ENCODE assay signal across 38 cellular contexts in the genomic region with DNA sequence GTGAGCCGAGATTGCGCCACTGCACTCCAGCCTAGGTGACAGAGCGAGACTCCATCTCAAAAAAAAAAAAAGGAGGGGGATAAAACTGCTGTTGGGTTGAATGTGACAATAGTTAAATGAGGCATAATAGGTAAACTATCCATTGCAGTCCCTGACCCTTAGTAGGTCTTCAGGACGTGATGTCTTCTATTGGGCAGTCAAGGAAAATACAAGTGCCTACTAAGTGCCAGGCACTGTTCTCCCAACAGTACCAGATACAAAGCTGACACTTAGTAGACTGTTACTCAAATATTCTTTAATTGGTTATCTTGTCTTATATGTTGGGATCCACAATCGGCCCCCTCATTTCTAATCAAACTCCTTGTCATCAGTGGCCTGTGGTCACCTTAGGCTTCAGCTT. TPM values are rescaled to one million over a fixed set of nuclear protein-coding genes. Genes with fewer than 3 reads are reported as not detected.
"Had no signal": no experiment of that assay in that cellular context is flagged by ENCODE, and none has a peak within 500 bp of the region (broad histone marks: within the 10 kb centered on the region; RNA-seq: fewer than 3 reads in every experiment).

No MANE protein-coding gene starts in this region.

- H3K27ac ChIP-seq: adrenal gland, ascending aorta, body of pancreas, brain microvascular endothelial cell, breast epithelium, cardiac muscle cell had no signal

- H3K36me3 Mint-ChIP-seq: activated naive CD4-positive, alpha-beta T cell treated with anti-CD3 and anti-CD28 coated beads, Interleukin-2, amount 10 ng/mL, durations not matched to agents 7 days and 5 days; activated naive CD4-positive, alpha-beta T cell treated with anti-CD3 and anti-CD28 coated beads, Interleukin-2, amount 50 U/mL, for 24 hours; activated naive CD4-positive, alpha-beta T cell treated with anti-CD3 and anti-CD28 coated beads, Interleukin-2, amount 50 U/mL, for 72 hours; activated naive CD8-positive, alpha-beta T cell; activated naive CD8-positive, alpha-beta T cell treated with anti-CD3 and anti-CD28 coated beads for 36 hours; activated naive CD8-positive, alpha-beta T cell treated with anti-CD3 and anti-CD28 coated beads, Interleukin-2, amount 10 ng/mL, durations not matched to agents 7 days and 5 days; brain had no signal

- H3K4me3 Mint-ChIP-seq: activated naive CD4-positive, alpha-beta T cell treated with anti-CD3 and anti-CD28 coated beads for 36 hours; activated naive CD4-positive, alpha-beta T cell treated with anti-CD3 and anti-CD28 coated beads, Interleukin-2, amount 10 ng/mL, durations not matched to agents 7 days and 5 days; activated naive CD4-positive, alpha-beta T cell treated with anti-CD3 and anti-CD28 coated beads, Interleukin-2, amount 50 U/mL, for 24 hours; activated naive CD8-positive, alpha-beta T cell; activated naive CD8-positive, alpha-beta T cell treated with anti-CD3 and anti-CD28 coated beads for 36 hours; activated naive CD8-positive, alpha-beta T cell treated with anti-CD3 and anti-CD28 coated beads, Interleukin-2, amount 10 ng/mL, durations not matched to agents 7 days and 5 days; activated naive CD8-positive, alpha-beta T cell treated with anti-CD3 and anti-CD28 coated beads, Interleukin-2, amount 50 U/mL, for 24 hours; activated T-cell treated with anti-CD3 and anti-CD28 coated beads, Interleukin-2, amount 50 U/mL, for 24 hours; activated T-cell treated with anti-CD3 and anti-CD28 coated beads, Interleukin-2, amount 50 U/mL, for 4 hours; activated T-cell treated with anti-CD3 and anti-CD28 coated beads, Interleukin-2, amount 50 U/mL, for 72 hours; activated T-helper 1 cell treated with anti-CD3 and anti-CD28 coated beads, Interleukin-12 subunit alpha, Interleukin-12 subunit beta, Interleukin-2, Interleukin-4 antibody, amounts not matched to agents 30 ng/mL and 10 ng/mL and 1 ng/mL, durations not matched to agents 14 hours and 24 hours and 36 hours; activated T-helper 17 cell treated with anti-CD3 and anti-CD28 coated beads, Interleukin-2, amount 50 U/mL, for 72 hours; brain; central memory CD8-positive, alpha-beta T cell had no signal

- H3K4me1 Mint-ChIP-seq: activated naive CD4-positive, alpha-beta T cell treated with anti-CD3 and anti-CD28 coated beads, Interleukin-2, amount 10 ng/mL, durations not matched to agents 7 days and 5 days; activated naive CD4-positive, alpha-beta T cell treated with anti-CD3 and anti-CD28 coated beads, Interleukin-2, amount 50 U/mL, for 24 hours; activated naive CD8-positive, alpha-beta T cell treated with anti-CD3 and anti-CD28 coated beads for 36 hours; activated naive CD8-positive, alpha-beta T cell treated with anti-CD3 and anti-CD28 coated beads, Interleukin-2, amount 10 ng/mL, durations not matched to agents 7 days and 5 days; activated naive CD8-positive, alpha-beta T cell treated with anti-CD3 and anti-CD28 coated beads, Interleukin-2, amount 50 U/mL, for 24 hours; activated T-helper 17 cell treated with anti-CD3 and anti-CD28 coated beads, Interleukin-2, amount 50 U/mL, for 72 hours; brain had no signal

- H3K36me3 ChIP-seq: adrenal gland, ascending aorta, brain microvascular endothelial cell, breast epithelium, cardiac muscle cell had no signal

- H3K9me3 ChIP-seq: adrenal gland, ascending aorta, body of pancreas, breast epithelium had no signal

- H3K27me3 ChIP-seq: adrenal gland, ascending aorta, body of pancreas, brain microvascular endothelial cell, breast epithelium, cardiac muscle cell had no signal

- H3K27ac Mint-ChIP-seq: activated naive CD4-positive, alpha-beta T cell treated with anti-CD3 and anti-CD28 coated beads for 36 hours; activated naive CD4-positive, alpha-beta T cell treated with anti-CD3 and anti-CD28 coated beads, Interleukin-2, amount 10 ng/mL, durations not matched to agents 7 days and 5 days; activated naive CD4-positive, alpha-beta T cell treated with anti-CD3 and anti-CD28 coated beads, Interleukin-2, amount 50 U/mL, for 24 hours; activated naive CD4-positive, alpha-beta T cell treated with anti-CD3 and anti-CD28 coated beads, Interleukin-2, amount 50 U/mL, for 72 hours; activated naive CD8-positive, alpha-beta T cell; activated naive CD8-positive, alpha-beta T cell treated with anti-CD3 and anti-CD28 coated beads for 36 hours; activated naive CD8-positive, alpha-beta T cell treated with anti-CD3 and anti-CD28 coated beads, Interleukin-2, amount 10 ng/mL, durations not matched to agents 7 days and 5 days; activated naive CD8-positive, alpha-beta T cell treated with anti-CD3 and anti-CD28 coated beads, Interleukin-2, amount 50 U/mL, for 24 hours; activated T-cell treated with anti-CD3 and anti-CD28 coated beads, Interleukin-2, amount 50 U/mL, for 24 hours; activated T-cell treated with anti-CD3 and anti-CD28 coated beads, Interleukin-2, amount 50 U/mL, for 72 hours; activated T-helper 1 cell treated with anti-CD3 and anti-CD28 coated beads, Interleukin-12 subunit alpha, Interleukin-12 subunit beta, Interleukin-2, Interleukin-4 antibody, amounts not matched to agents 30 ng/mL and 10 ng/mL and 1 ng/mL, durations not matched to agents 14 hours and 24 hours and 36 hours; activated T-helper 17 cell treated with anti-CD3 and anti-CD28 coated beads, Interleukin-2, amount 50 U/mL, for 72 hours; activated T-helper 2 cell treated with anti-CD3 and anti-CD28 coated beads, Interferon-gamma antibody, Interleukin-2, Interleukin-4, amounts not matched to agents 10 μg/mL and 5 μg/mL and 100 μg/mL, durations not matched to agents 14 hours and 24 hours and 36 hours; brain had no signal

- ATAC-seq: activated naive CD4-positive, alpha-beta T cell treated with anti-CD3 and anti-CD28 coated beads, Interleukin-2, amount 50 U/mL, for 72 hours; activated naive CD8-positive, alpha-beta T cell treated with anti-CD3 and anti-CD28 coated beads, Interleukin-2, amount 50 U/mL, for 24 hours; activated T-cell treated with anti-CD3 and anti-CD28 coated beads, Interleukin-2, amount 50 U/mL, for 4 hours; activated T-cell treated with anti-CD3 and anti-CD28 coated beads, Interleukin-2, amount 50 U/mL, for 72 hours; activated T-helper 17 cell treated with anti-CD3 and anti-CD28 coated beads, Interleukin-2, amount 50 U/mL, for 72 hours; body of pancreas had no signal

- H3K4me1 ChIP-seq: adrenal gland, ascending aorta, body of pancreas, breast epithelium had no signal

- DNase-seq: activated effector memory CD4-positive, alpha-beta T cell treated with anti-CD3 and anti-CD28 coated beads, Interleukin-2, amount 50 U/mL, for 16 hours; activated effector memory CD4-positive, alpha-beta T cell treated with Interleukin-2 at 50 U/mL for 16 hours; activated gamma-delta T cell; activated gamma-delta T cell treated with Interleukin-2 at 50 U/mL for 16 hours; activated naive CD4-positive, alpha-beta T cell; activated naive CD4-positive, alpha-beta T cell treated with anti-CD3 and anti-CD28 coated beads for 36 hours; activated naive CD4-positive, alpha-beta T cell treated with anti-CD3 and anti-CD28 coated beads, Interleukin-2, amount 10 ng/mL, durations not matched to agents 7 days and 5 days; activated naive CD4-positive, alpha-beta T cell treated with anti-CD3 and anti-CD28 coated beads, Interleukin-2, amount 50 U/mL, for 16 hours; activated naive CD4-positive, alpha-beta T cell treated with Interleukin-2 at 50 U/mL for 16 hours; activated naive CD8-positive, alpha-beta T cell treated with anti-CD3 and anti-CD28 coated beads for 36 hours; activated naive CD8-positive, alpha-beta T cell treated with anti-CD3 and anti-CD28 coated beads, Interleukin-2, amount 10 ng/mL, durations not matched to agents 7 days and 5 days; activated naive CD8-positive, alpha-beta T cell treated with anti-CD3 and anti-CD28 coated beads, Interleukin-2, amount 50 U/mL, for 24 hours; activated T-cell treated with anti-CD3 and anti-CD28 coated beads, Interleukin-2, amount 50 U/mL, for 24 hours; activated T-cell treated with anti-CD3 and anti-CD28 coated beads, Interleukin-2, amount 50 U/mL, for 4 hours; activated T-cell treated with anti-CD3 and anti-CD28 coated beads, Interleukin-2, amount 50 U/mL, for 48 hours; activated T-cell treated with anti-CD3 and anti-CD28 coated beads, Interleukin-2, amount 50 U/mL, for 72 hours; amniotic stem cell; amygdala; anterior cingulate cortex; aorta; body of pancreas; brain microvascular endothelial cell; central memory CD4-positive, alpha-beta T cell; cerebellar nuclear complex had no signal

- H3K4me3 ChIP-seq: adrenal gland, ascending aorta, body of pancreas, breast epithelium, cardiac muscle cell had no signal

- H3K27me3 Mint-ChIP-seq: activated naive CD4-positive, alpha-beta T cell treated with anti-CD3 and anti-CD28 coated beads, Interleukin-2, amount 10 ng/mL, durations not matched to agents 7 days and 5 days; activated naive CD4-positive, alpha-beta T cell treated with anti-CD3 and anti-CD28 coated beads, Interleukin-2, amount 50 U/mL, for 24 hours; activated naive CD8-positive, alpha-beta T cell; activated naive CD8-positive, alpha-beta T cell treated with anti-CD3 and anti-CD28 coated beads for 36 hours; activated naive CD8-positive, alpha-beta T cell treated with anti-CD3 and anti-CD28 coated beads, Interleukin-2, amount 50 U/mL, for 24 hours; activated T-cell treated with anti-CD3 and anti-CD28 coated beads, Interleukin-2, amount 50 U/mL, for 24 hours; activated T-helper 17 cell treated with anti-CD3 and anti-CD28 coated beads, Interleukin-2, amount 50 U/mL, for 72 hours; central memory CD8-positive, alpha-beta T cell had no signal

- FAIRE-seq: astrocyte, bronchial epithelial cell had no signal

RNA-seq across cellular contexts. Expression of gene ACSL5, which starts 27.1 kb away (rescaled TPM):
- total RNA-seq: cardiac muscle cell had no signal
- polyA plus RNA-seq: cardiac muscle cell had no signal
